In genomic region chr11:129458756-129459535, GRCh38 we compare ENCODE assay signal across 11 cellular contexts.
A peak's percentile ranks its signal among the peaks of the same experiment; 100 is the strongest.
DNase-seq lines count a peak whose midpoint lies in the region; ATAC-seq and TF ChIP-seq lines count a peak whose summit lies in the region.
"Had no signal": no experiment of that assay in that cellular context is flagged by ENCODE, and none has a peak within 500 bp of the region (broad histone marks: within the 10 kb centered on the region; RNA-seq: fewer than 3 reads in every experiment).

No MANE protein-coding gene starts in this region.

- TF ChIP-seq CTCF in nephron progenitor cell (IDR thresholded peaks at IDR 0.05) (no peak), heart right ventricle (IDR thresholded peaks at IDR 0.05) (no peak)

- 72 to 78% methylated on average over 13 of the region's 13 CpGs for WGBS in heart right ventricle, 2 donors

- peaks cover 0 to 9% (median 0%) of the 10 kb centered on the region in 11 donors for H3K9me3 ChIP-seq in heart right ventricle

- peaks cover 0 to 10% (median 0%) of the 10 kb centered on the region in 7 donors for H3K27me3 ChIP-seq in heart right ventricle

- peak overlapping the region; percentile 36 for H3K4me3 Mint-ChIP-seq in nephron progenitor cell
- no peak overlapping the region for H3K4me3 Mint-ChIP-seq in activated naive CD4-positive, alpha-beta T cell treated with anti-CD3 and anti-CD28 coated beads, Interleukin-2, amount 10 ng/mL, durations not matched to agents 7 days and 5 days
- H3K4me3 Mint-ChIP-seq: activated T-cell treated with anti-CD3 and anti-CD28 coated beads, Interleukin-2, amount 50 U/mL, for 72 hours had no signal

- DNase-seq in DMS153 treated with DMSO at 0.1 percent for 48 hours (lab: John Stamatoyannopoulos, UW; ENCODE audit: unreplicated experiment) (peak; percentile 81), NCI-H146 treated with DMSO at 0.1 percent for 48 hours (lab: John Stamatoyannopoulos, UW; ENCODE audit: unreplicated experiment) (peak; percentile 22), SW480 (ENCODE audit: low spot score) (peak; percentile 69), nephron progenitor cell (peak; percentile 78), heart right ventricle (no peak)
- no peak for DNase-seq in activated naive CD4-positive, alpha-beta T cell treated with anti-CD3 and anti-CD28 coated beads, Interleukin-2, amount 10 ng/mL, durations not matched to agents 7 days and 5 days
- DNase-seq: activated CD4-positive, alpha-beta T cell treated with anti-CD3 and anti-CD28 coated beads, Interleukin-2, amount 50 U/mL, for 1 hour; activated T-cell treated with anti-CD3 and anti-CD28 coated beads, Interleukin-2, amount 50 U/mL, for 72 hours had no signal

- peaks cover 10% of the 10 kb centered on the region for H3K36me3 Mint-ChIP-seq in nephron progenitor cell (ENCODE audit: low read depth)
- no peaks in the 10 kb centered on the region for H3K36me3 Mint-ChIP-seq in activated naive CD4-positive, alpha-beta T cell treated with anti-CD3 and anti-CD28 coated beads, Interleukin-2, amount 10 ng/mL, durations not matched to agents 7 days and 5 days

- H3K4me1 Mint-ChIP-seq in nephron progenitor cell: peaks cover 64% of the 10 kb centered on the region
- H3K4me1 Mint-ChIP-seq in activated naive CD4-positive, alpha-beta T cell treated with anti-CD3 and anti-CD28 coated beads, Interleukin-2, amount 10 ng/mL, durations not matched to agents 7 days and 5 days: no peaks in the 10 kb centered on the region

- ATAC-seq in HG02981 (IDR thresholded peaks at IDR 0.05; ENCODE audit: unreplicated experiment) (no peak), GM21576 (IDR thresholded peaks at IDR 0.05; ENCODE audit: unreplicated experiment) (no peak), heart right ventricle (no peak)
- ATAC-seq: activated T-cell treated with anti-CD3 and anti-CD28 coated beads, Interleukin-2, amount 50 U/mL, for 72 hours had no signal

- no peaks in the 10 kb centered on the region for H3K36me3 ChIP-seq in heart right ventricle

- H3K27ac Mint-ChIP-seq in nephron progenitor cell: peak overlapping the region; percentile 95
- no peak overlapping the region for H3K27ac Mint-ChIP-seq in activated naive CD4-positive, alpha-beta T cell treated with anti-CD3 and anti-CD28 coated beads, Interleukin-2, amount 10 ng/mL, durations not matched to agents 7 days and 5 days
- H3K27ac Mint-ChIP-seq: activated T-cell treated with anti-CD3 and anti-CD28 coated beads, Interleukin-2, amount 50 U/mL, for 72 hours had no signal

- no peak overlapping the region for H3K4me3 ChIP-seq in heart right ventricle
- H3K4me3 ChIP-seq: coronary artery had no signal

- peaks cover 23% of the 10 kb centered on the region for H3K9me3 Mint-ChIP-seq in nephron progenitor cell
- H3K9me3 Mint-ChIP-seq in activated naive CD4-positive, alpha-beta T cell treated with anti-CD3 and anti-CD28 coated beads, Interleukin-2, amount 10 ng/mL, durations not matched to agents 7 days and 5 days: peaks cover 5% of the 10 kb centered on the region

- H3K4me1 ChIP-seq in heart right ventricle: no peaks in the 10 kb centered on the region

- H3K27ac ChIP-seq in heart right ventricle: no peak overlapping the region
- H3K27ac ChIP-seq: coronary artery had no signal

- peaks cover 15% of the 10 kb centered on the region for H3K27me3 Mint-ChIP-seq in nephron progenitor cell (ENCODE audit: low read depth, poor library complexity)
- H3K27me3 Mint-ChIP-seq in activated naive CD4-positive, alpha-beta T cell treated with anti-CD3 and anti-CD28 coated beads, Interleukin-2, amount 10 ng/mL, durations not matched to agents 7 days and 5 days: no peaks in the 10 kb centered on the region

- CTCF ChIA-PET in activated naive CD4-positive, alpha-beta T cell treated with anti-CD3 and anti-CD28 coated beads, Interleukin-2, amount 10 ng/mL, durations not matched to agents 7 days and 5 days (lab: Charles Lee): no interaction called here

- intact Hi-C loops in heart right ventricle (cut with DNase I): no loop called here

Comparison
In these comparisons a context has a peak if more than half of its experiments do, and no peak if none do; other contexts are left out.
1. DNase-seq: peak in DMS153 treated with DMSO at 0.1 percent for 48 hours (single experiment), NCI-H146 treated with DMSO at 0.1 percent for 48 hours (single experiment), SW480 (single experiment) and nephron progenitor cell (single experiment); none in activated naive CD4-positive, alpha-beta T cell treated with anti-CD3 and anti-CD28 coated beads, Interleukin-2, amount 10 ng/mL, durations not matched to agents 7 days and 5 days (single experiment) and heart right ventricle (0 of 2).